In genomic region chr9:93792358-93792757, GRCh38 we compare ENCODE assay signal across 8 cellular contexts.
"Had no signal": no experiment of that assay in that cellular context is flagged by ENCODE, and none has a peak within 500 bp of the region (broad histone marks: within the 10 kb centered on the region; RNA-seq: fewer than 3 reads in every experiment).

No MANE protein-coding gene starts in this region.

- FAIRE-seq: H1 had no signal

- H3K36me3 ChIP-seq: HAP-1 had no signal

- H3K27ac ChIP-seq: HL-60 had no signal

- H2AFZ ChIP-seq: GM23338 had no signal

- H3K4me1 ChIP-seq: HAP-1 had no signal

- H3K9me3 ChIP-seq: HAP-1 had no signal

- H3K4me2 ChIP-seq: GM23338 had no signal

- DNase-seq: H7, HFFc6, KG1 had no signal

- H3K4me3 ChIP-seq: GM23338, HAP-1 had no signal

- ATAC-seq: GM23338, HCT116 had no signal
